In genomic region chr19:5978606-5979552, GRCh38 we compare ENCODE assay signal across 8 cellular contexts. TPM values are rescaled to one million over a fixed set of nuclear protein-coding genes. Genes with fewer than 3 reads are reported as not detected.
DNase-seq lines count a peak whose midpoint lies in the region; ATAC-seq and TF ChIP-seq lines count a peak whose summit lies in the region.

No MANE protein-coding gene starts in this region.

- H3K27ac ChIP-seq in right cardiac atrium (ENCODE audit: low read length) (peak overlapping the region; percentile 33), smooth muscle cell (ENCODE audit: low read depth) (peak overlapping the region; percentile 45)

- peaks cover 51% of the 10 kb centered on the region for H3K4me1 Mint-ChIP-seq in HFFc6 (ENCODE audit: low read depth)
- H3K4me1 Mint-ChIP-seq in activated CD8-positive, alpha-beta T cell treated with anti-CD3 and anti-CD28 coated beads, Interleukin-2, amount 10 ng/mL, durations not matched to agents 7 days and 5 days (ENCODE audit: low read depth) = peaks cover 67% of the 10 kb centered on the region

- peaks cover 26% of the 10 kb centered on the region for H3K36me3 Mint-ChIP-seq in HFFc6 (ENCODE audit: low read depth)
- peaks cover 48% of the 10 kb centered on the region for H3K36me3 Mint-ChIP-seq in activated CD8-positive, alpha-beta T cell treated with anti-CD3 and anti-CD28 coated beads, Interleukin-2, amount 10 ng/mL, durations not matched to agents 7 days and 5 days (ENCODE audit: low read depth)

- ATAC-seq in activated CD8-positive, alpha-beta T cell treated with anti-CD3 and anti-CD28 coated beads, Interleukin-2, amount 10 ng/mL, durations not matched to agents 7 days and 5 days = no peak
- peak; percentile 1 to 5 for ATAC-seq in right cardiac atrium
- ATAC-seq in GM19452 (IDR thresholded peaks at IDR 0.05; ENCODE audit: unreplicated experiment) = no peak
- no peak for ATAC-seq in HG03159 (IDR thresholded peaks at IDR 0.05; ENCODE audit: unreplicated experiment)

- peaks cover 51% of the 10 kb centered on the region for H3K79me2 ChIP-seq in smooth muscle cell (ENCODE audit: low read depth)

- no peaks in the 10 kb centered on the region; the same call in 1 of the 2 replicates for H3K27me3 Mint-ChIP-seq in HFFc6 (ENCODE audit: insufficient read depth)
- no peaks in the 10 kb centered on the region for H3K27me3 Mint-ChIP-seq in activated CD8-positive, alpha-beta T cell treated with anti-CD3 and anti-CD28 coated beads, Interleukin-2, amount 10 ng/mL, durations not matched to agents 7 days and 5 days (ENCODE audit: low read depth)

- peak overlapping the region; percentile 83 for H2AFZ ChIP-seq in smooth muscle cell (ENCODE audit: low read depth)

- no peaks in the 10 kb centered on the region for H3K27me3 ChIP-seq in right cardiac atrium (ENCODE audit: control insufficient read depth, insufficient read depth)
- no peaks in the 10 kb centered on the region for H3K27me3 ChIP-seq in smooth muscle cell (ENCODE audit: low read depth)

- peak overlapping the region; percentile 87 for H3K4me2 ChIP-seq in smooth muscle cell

- DNase-seq in HFFc6 = no peak
- no peak for DNase-seq in activated CD8-positive, alpha-beta T cell treated with anti-CD3 and anti-CD28 coated beads, Interleukin-2, amount 10 ng/mL, durations not matched to agents 7 days and 5 days
- peak in 1 of 3 donors; percentile 73 for DNase-seq in right cardiac atrium
- no peak for DNase-seq in smooth muscle cell (lab: John Stamatoyannopoulos, UW; ENCODE audit: unreplicated experiment)
- no peak for DNase-seq in COLO668 (lab: John Stamatoyannopoulos, UW; ENCODE audit: unreplicated experiment)
- DNase-seq in NCI-H1436 (lab: John Stamatoyannopoulos, UW) = no peak

- H3K9me3 ChIP-seq in right cardiac atrium (ENCODE audit: control insufficient read depth, low read length) = no peaks in the 10 kb centered on the region
- no peaks in the 10 kb centered on the region for H3K9me3 ChIP-seq in smooth muscle cell (replicated peaks; ENCODE audit: low read depth)

- no peaks in the 10 kb centered on the region for H3K36me3 ChIP-seq in smooth muscle cell (ENCODE audit: low read depth)

- H4K20me1 ChIP-seq in smooth muscle cell (ENCODE audit: low read depth) = peaks cover 33% of the 10 kb centered on the region

- H3F3A ChIP-seq in smooth muscle cell (ENCODE audit: low read depth) = no peaks in the 10 kb centered on the region

- H3K9me3 Mint-ChIP-seq in HFFc6 = no peaks in the 10 kb centered on the region
- H3K9me3 Mint-ChIP-seq in activated CD8-positive, alpha-beta T cell treated with anti-CD3 and anti-CD28 coated beads, Interleukin-2, amount 10 ng/mL, durations not matched to agents 7 days and 5 days (ENCODE audit: insufficient read depth) = no peaks in the 10 kb centered on the region

- 41% methylated on average over 33 of the region's 33 CpGs for WGBS in right cardiac atrium
- WGBS in smooth muscle cell (ENCODE audit: low lambda C conversion rate) = 61% methylated on average over 19 of the region's 33 CpGs

- H3K9ac ChIP-seq in smooth muscle cell (ENCODE audit: low read depth) = peak overlapping the region; percentile 56

- intact Hi-C loops in right cardiac atrium (cut with DNase I) = no loop called here

- H3K4me3 ChIP-seq in right cardiac atrium (ENCODE audit: low read length) (peak overlapping the region; percentile 36), smooth muscle cell (peak overlapping the region; percentile 57)

- POLR2A ChIA-PET in activated CD8-positive, alpha-beta T cell treated with anti-CD3 and anti-CD28 coated beads, Interleukin-2, amount 10 ng/mL, durations not matched to agents 7 days and 5 days (lab: Charles Lee) = interaction anchor here (1.0 to 2.6 kb wide), 4 partner anchors 11 to 37 kb away, joined by 3 to 14 read pairs (median 4); no protein-coding TSS in a partner anchor

- CTCF ChIA-PET in activated CD8-positive, alpha-beta T cell treated with anti-CD3 and anti-CD28 coated beads, Interleukin-2, amount 10 ng/mL, durations not matched to agents 7 days and 5 days (lab: Charles Lee) = interaction anchor here (0.6 to 6.0 kb wide), 10 partner anchors 9 to 184 kb away, joined by 3 to 64 read pairs (median 6); partner anchors contain the start of gene NRTN

- no peak for TF ChIP-seq CTCF in HFFc6 (IDR thresholded peaks at IDR 0.05)
- TF ChIP-seq CTCF in smooth muscle cell (IDR thresholded peaks at IDR 0.05; ENCODE audit: borderline replicate concordance, insufficient read depth, poor library complexity, severe bottlenecking) = no peak

- peak overlapping the region; percentile 91 for H3K27ac Mint-ChIP-seq in HFFc6
- H3K27ac Mint-ChIP-seq in activated CD8-positive, alpha-beta T cell treated with anti-CD3 and anti-CD28 coated beads, Interleukin-2, amount 10 ng/mL, durations not matched to agents 7 days and 5 days = peak overlapping the region; percentile 92

- peaks cover 11% of the 10 kb centered on the region for H3K4me1 ChIP-seq in right cardiac atrium (ENCODE audit: control insufficient read depth, insufficient read depth, low read length)
- H3K4me1 ChIP-seq in smooth muscle cell (ENCODE audit: low read depth) = peaks cover 6% of the 10 kb centered on the region

- peak overlapping the region; percentile 99 for H3K4me3 Mint-ChIP-seq in HFFc6
- peak overlapping the region; percentile 99 for H3K4me3 Mint-ChIP-seq in activated CD8-positive, alpha-beta T cell treated with anti-CD3 and anti-CD28 coated beads, Interleukin-2, amount 10 ng/mL, durations not matched to agents 7 days and 5 days

RNA-seq across cellular contexts. Expression of gene RANBP3, which starts 0.9 kb away (rescaled TPM):
- total RNA-seq in HFFc6 (2021; fragmentation: NEBNext Ultra II Directional; extraction: Animal tissue kit (Norgen Biotek cat#: 25700)) = 10 to 100 TPM; 57.6 to 80.9 (median 70.4) TPM
- 10 to 100 TPM; 82.2 to 93.6 TPM for total RNA-seq in activated CD8-positive, alpha-beta T cell treated with anti-CD3 and anti-CD28 coated beads, Interleukin-2, amount 10 ng/mL, durations not matched to agents 7 days and 5 days
- total RNA-seq in right cardiac atrium (10 to 100 TPM; 54.8 to 73.8 (median 67.7) TPM), smooth muscle cell (45.3 and 65.8 TPM in 2 replicates)
- polyA plus RNA-seq in right cardiac atrium (49.6 TPM), smooth muscle cell (11.7 and 13.4 TPM in 2 replicates)

Comparison
In these comparisons a context has a peak if more than half of its experiments do, and no peak if none do; other contexts are left out.
1. ATAC-seq: peak in right cardiac atrium (2 of 2); none in activated CD8-positive, alpha-beta T cell treated with anti-CD3 and anti-CD28 coated beads, Interleukin-2, amount 10 ng/mL, durations not matched to agents 7 days and 5 days (single experiment), GM19452 (single experiment) and HG03159 (single experiment).